Comparison of ENCODE assay signal across 19 cellular contexts in genomic region chr12:31506907-31507306, GRCh38.
DNase-seq lines count a peak whose midpoint lies in the region; ATAC-seq, FAIRE-seq and TF ChIP-seq lines count a peak whose summit lies in the region.
"Had no signal": no experiment of that assay in that cellular context is flagged by ENCODE, and none has a peak within 500 bp of the region (broad histone marks: within the 10 kb centered on the region; RNA-seq: fewer than 3 reads in every experiment).

No MANE protein-coding gene starts in this region.

- H4K5ac ChIP-seq in H1 (ENCODE audit: insufficient read length, low read depth, low read length) = peak overlapping the region; percentile 20

- peak overlapping the region; percentile 80 for H2BK120ac ChIP-seq in H1 (replicated peaks; ENCODE audit: low read depth, low read length)

- peak; percentile 77 for DNase-seq in EH (ENCODE audit: low read depth)
- peak; percentile 77 for DNase-seq in M059J (ENCODE audit: low read depth)
- peak in 1 of 2 experiments; percentile 41 for DNase-seq in H1 (ENCODE audit: low read depth in 1 of 2, low spot score in 2 of 2)
- DNase-seq in kidney tubule cell (ENCODE audit: low spot score) = peak; percentile 86
- no peak for DNase-seq in SKM-1 (lab: John Stamatoyannopoulos, UW; ENCODE audit: unreplicated experiment)
- no peak for DNase-seq in COLO668 (lab: John Stamatoyannopoulos, UW; ENCODE audit: unreplicated experiment)
- no peak for DNase-seq in RKO (ENCODE audit: low spot score)
- no peak for DNase-seq in stimulated activated effector memory CD8-positive, alpha-beta T cell treated with anti-CD3 and anti-CD28 coated beads, Interleukin-12 subunit alpha, Interleukin-12 subunit beta, amount 100 ng/mL, for 72 hours (ENCODE audit: low spot score in 2 of 2)
- DNase-seq: activated CD4-positive, alpha-beta T cell treated with anti-CD3 and anti-CD28 coated beads, Interleukin-2, amount 10 ng/mL, durations not matched to agents 7 days and 5 days; activated T-cell treated with anti-CD3 and anti-CD28 coated beads, Interleukin-2, amount 50 U/mL, for 72 hours; erythroblast; NCI-H187 treated with DMSO at 0.1 percent for 48 hours; NCI-H748 treated with DMSO at 0.1 percent for 48 hours; occipital lobe; stimulated activated naive CD8-positive, alpha-beta T cell treated with anti-CD3 and anti-CD28 coated beads, Interleukin-15, amount 100 ng/mL, for 72 hours had no signal

- no peaks in the 10 kb centered on the region for H4K20me1 ChIP-seq in H1 (replicated peaks in 1 of 2; ENCODE audit: control insufficient read depth in 1 of 2, insufficient read depth in 2 of 2, low read length in 2 of 2)

- H3K4me2 ChIP-seq in H1 (ENCODE audit: insufficient read depth in 1 of 2, low read depth in 2 of 2, low read length in 2 of 2) = peak overlapping the region; percentile 24 to 38

- H2BK15ac ChIP-seq in H1 (ENCODE audit: low read length) = no peak overlapping the region

- TF ChIP-seq CTCF in H1 (IDR thresholded peaks at IDR 0.05; ENCODE audit: control extremely low read depth in 1 of 3, insufficient read depth in 1 of 3, low read depth in 1 of 3, low read length in 3 of 3) = no peak

- H3K56ac ChIP-seq in H1 (replicated peaks; ENCODE audit: insufficient read length, low read depth, low read length) = no peak overlapping the region

- H3K9me3 Mint-ChIP-seq in stimulated activated effector memory CD8-positive, alpha-beta T cell treated with anti-CD3 and anti-CD28 coated beads, Interleukin-12 subunit alpha, Interleukin-12 subunit beta, amount 100 ng/mL, for 72 hours = peaks cover 2% of the 10 kb centered on the region
- H3K9me3 Mint-ChIP-seq: activated CD4-positive, alpha-beta T cell treated with anti-CD3 and anti-CD28 coated beads, Interleukin-2, amount 10 ng/mL, durations not matched to agents 7 days and 5 days; activated T-cell treated with anti-CD3 and anti-CD28 coated beads, Interleukin-2, amount 50 U/mL, for 72 hours; memory B cell had no signal

- CTCF ChIA-PET in H1 (lab: Charles Lee; ENCODE audit: partially characterized antibody) = interaction anchor here (0.6 kb wide), 4 partner anchors 30 to 1347 kb away, joined by 3 to 5 read pairs (median 3); no protein-coding TSS in a partner anchor

- peaks cover 0 to 23% of the 10 kb centered on the region in 2 experiments; a peak in 1 of 4 replicates for H3K79me2 ChIP-seq in H1 (ENCODE audit: control insufficient read depth in 1 of 2, insufficient read depth in 2 of 2, low read length in 2 of 2)

- no peak overlapping the region for H3K9ac ChIP-seq in H1 (replicated peaks in 1 of 4; ENCODE audit: extremely low read depth in 1 of 4, low read depth in 3 of 4, low read length in 3 of 4)

- H3K27me3 ChIP-seq in H1 (replicated peaks in 1 of 4; ENCODE audit: control insufficient read depth in 3 of 4, extremely low read depth in 1 of 4, insufficient read depth in 3 of 4, low read length in 3 of 4) = no peaks in the 10 kb centered on the region
- H3K27me3 ChIP-seq: vagina had no signal

- H3K4me1 Mint-ChIP-seq in stimulated activated effector memory CD8-positive, alpha-beta T cell treated with anti-CD3 and anti-CD28 coated beads, Interleukin-12 subunit alpha, Interleukin-12 subunit beta, amount 100 ng/mL, for 72 hours = no peaks in the 10 kb centered on the region
- H3K4me1 Mint-ChIP-seq: activated CD4-positive, alpha-beta T cell treated with anti-CD3 and anti-CD28 coated beads, Interleukin-2, amount 10 ng/mL, durations not matched to agents 7 days and 5 days; stimulated activated naive CD8-positive, alpha-beta T cell treated with anti-CD3 and anti-CD28 coated beads, Interleukin-15, amount 100 ng/mL, for 72 hours had no signal

- TF ChIP-seq POLR2A in H1 (IDR thresholded peaks at IDR 0.05; ENCODE audit: control extremely low read depth in 1 of 2, low read depth in 2 of 2, low read length in 2 of 2) = no peak

- H3K4me3 ChIP-seq in H1 (ENCODE audit: extremely low read depth in 1 of 4, insufficient read depth in 2 of 4, low read depth in 3 of 4, low read length in 4 of 4) = peak overlapping the region in 1 of 4 experiments; percentile 0; a peak in 1 of 8 replicates
- H3K4me3 ChIP-seq: skin epidermis, vagina had no signal

- H2BK12ac ChIP-seq in H1 (ENCODE audit: low read depth, low read length) = peak overlapping the region; percentile 86

- peaks cover 8 to 13% of the 10 kb centered on the region in 2 experiments; a peak in 3 of 4 replicates for H3K9me3 ChIP-seq in H1 (ENCODE audit: insufficient read depth in 2 of 2, low read depth in 1 of 2, low read length in 1 of 2)
- H3K9me3 ChIP-seq: vagina had no signal

- H2AK5ac ChIP-seq in H1 (ENCODE audit: low read depth, low read length) = no peak overlapping the region

- no peaks in the 10 kb centered on the region for H3K23me2 ChIP-seq in H1 (ENCODE audit: low read depth, low read length)

- peaks cover 0 to 3% (median 0%) of the 10 kb centered on the region in 4 experiments; a peak in 2 of 8 replicates for H3K36me3 ChIP-seq in H1 (ENCODE audit: control insufficient read depth in 2 of 4, insufficient read depth in 4 of 4, low read length in 3 of 4)
- H3K36me3 ChIP-seq: vagina had no signal

- H3K27ac ChIP-seq in H1 (ENCODE audit: low read depth, low read length) = peak overlapping the region; percentile 5; the same call in 1 of the 2 replicates
- H3K27ac ChIP-seq: skin epidermis, vagina had no signal

- H3K4me3 Mint-ChIP-seq in stimulated activated effector memory CD8-positive, alpha-beta T cell treated with anti-CD3 and anti-CD28 coated beads, Interleukin-12 subunit alpha, Interleukin-12 subunit beta, amount 100 ng/mL, for 72 hours = no peak overlapping the region
- H3K4me3 Mint-ChIP-seq: activated CD4-positive, alpha-beta T cell treated with anti-CD3 and anti-CD28 coated beads, Interleukin-2, amount 10 ng/mL, durations not matched to agents 7 days and 5 days; activated T-cell treated with anti-CD3 and anti-CD28 coated beads, Interleukin-2, amount 50 U/mL, for 72 hours; memory B cell; stimulated activated naive CD8-positive, alpha-beta T cell treated with anti-CD3 and anti-CD28 coated beads, Interleukin-15, amount 100 ng/mL, for 72 hours had no signal

- H2BK20ac ChIP-seq in H1 (ENCODE audit: low read length) = 0 out of 2 replicates have a peak overlapping the region, but pooled peaks have one; percentile 57

- peak overlapping the region; percentile 46 for H2BK5ac ChIP-seq in H1 (ENCODE audit: low read depth, low read length)

- H2AFZ ChIP-seq in H1 (ENCODE audit: low read length) = no peak overlapping the region

- ATAC-seq in stimulated activated effector memory CD8-positive, alpha-beta T cell treated with anti-CD3 and anti-CD28 coated beads, Interleukin-12 subunit alpha, Interleukin-12 subunit beta, amount 100 ng/mL, for 72 hours = no peak
- ATAC-seq: activated T-cell treated with anti-CD3 and anti-CD28 coated beads, Interleukin-2, amount 50 U/mL, for 72 hours; stimulated activated naive CD8-positive, alpha-beta T cell treated with anti-CD3 and anti-CD28 coated beads, Interleukin-15, amount 100 ng/mL, for 72 hours had no signal

- peak overlapping the region; percentile 7 for H4K91ac ChIP-seq in H1 (replicated peaks; ENCODE audit: insufficient read length, low read length)

- FAIRE-seq in H1 (lab: Jason Lieb, UNC) = peak; percentile 83
- FAIRE-seq: RCC 7860 had no signal

- H3K36me3 Mint-ChIP-seq in stimulated activated effector memory CD8-positive, alpha-beta T cell treated with anti-CD3 and anti-CD28 coated beads, Interleukin-12 subunit alpha, Interleukin-12 subunit beta, amount 100 ng/mL, for 72 hours = no peaks in the 10 kb centered on the region

- POLR2A ChIA-PET in H1 (lab: Charles Lee; ENCODE audit: partially characterized antibody) = interaction anchor here (0.7 to 1.0 kb wide), 3 partner anchors 12 to 84 kb away, joined by 3 to 10 read pairs (median 5); partner anchors contain the start of gene DENND5B

- H3K27ac Mint-ChIP-seq in stimulated activated effector memory CD8-positive, alpha-beta T cell treated with anti-CD3 and anti-CD28 coated beads, Interleukin-12 subunit alpha, Interleukin-12 subunit beta, amount 100 ng/mL, for 72 hours = no peak overlapping the region
- H3K27ac Mint-ChIP-seq: activated CD4-positive, alpha-beta T cell treated with anti-CD3 and anti-CD28 coated beads, Interleukin-2, amount 10 ng/mL, durations not matched to agents 7 days and 5 days; activated T-cell treated with anti-CD3 and anti-CD28 coated beads, Interleukin-2, amount 50 U/mL, for 72 hours had no signal

- no peak overlapping the region for H3K14ac ChIP-seq in H1 (ENCODE audit: insufficient read length)

- no peak overlapping the region for H3K23ac ChIP-seq in H1 (ENCODE audit: insufficient read length)

- H3K4me1 ChIP-seq in H1 (replicated peaks in 1 of 4; ENCODE audit: control insufficient read depth in 3 of 4, insufficient read depth in 4 of 4, low read length in 3 of 4) = peaks cover 7 to 18% (median 16%) of the 10 kb centered on the region in 4 experiments; a peak in 6 of 7 replicates
- H3K4me1 ChIP-seq: vagina had no signal

- no peak overlapping the region; the same call in 1 of the 2 replicates for H3K18ac ChIP-seq in H1 (ENCODE audit: extremely low read depth, low read length)

- no peaks in the 10 kb centered on the region for H3K79me1 ChIP-seq in H1 (ENCODE audit: low read depth, low read length)

- no peak overlapping the region for H4K8ac ChIP-seq in H1 (ENCODE audit: extremely low read depth, insufficient read depth, low read length)

- no peak for TF ChIP-seq EP300 in H1 (IDR thresholded peaks at IDR 0.05; ENCODE audit: borderline replicate concordance in 1 of 2, low read depth in 2 of 2, low read length in 2 of 2)

- H3K4ac ChIP-seq in H1 (replicated peaks; ENCODE audit: insufficient read length, low read depth, low read length) = no peak overlapping the region

- 44% methylated on average over 6 of the region's 6 CpGs; no CpG with 5 or more reads in 1 of the 2 experiments for WGBS in H1 (ENCODE audit: extremely low coverage in 1 of 2, insufficient coverage in 1 of 2, insufficient read length in 1 of 2, insufficient replicate concordance in 2 of 2, low coverage in 1 of 2, low lambda C conversion rate in 2 of 2, missing lambda C conversion rate in 1 of 2), 2 experiments

- TF ChIP-seq RAD21 in H1 (IDR thresholded peaks at IDR 0.05 in 1 of 2, conservative IDR thresholded peaks at IDR 0.05 in 1 of 2; ENCODE audit: low read depth in 2 of 2, low read length in 2 of 2) = no peak

TF ChIP-seq in H1, 55 proteins besides CTCF, POLR2A, EP300 and RAD21 (continues in another document):
- TF ChIP-seq KDM1A (IDR thresholded peaks at IDR 0.05; ENCODE audit: borderline replicate concordance, low read length) = no peak
- TF ChIP-seq TEAD4 (IDR thresholded peaks at IDR 0.05; ENCODE audit: low read depth, low read length) = peak; percentile 84
- no peak for TF ChIP-seq MAFK (IDR thresholded peaks at IDR 0.05; ENCODE audit: low read depth, low read length)

Comparison
In these comparisons a context has a peak if more than half of its experiments do, and no peak if none do; other contexts are left out.
1. DNase-seq: peak in EH (single experiment), M059J (single experiment) and kidney tubule cell (single experiment); none in SKM-1 (single experiment), COLO668 (single experiment), RKO (single experiment) and stimulated activated effector memory CD8-positive, alpha-beta T cell treated with anti-CD3 and anti-CD28 coated beads, Interleukin-12 subunit alpha, Interleukin-12 subunit beta, amount 100 ng/mL, for 72 hours (0 of 2).